Comparison of ENCODE assay signal across 8 cellular contexts in genomic region chr22:41620646-41621098, GRCh38. TPM values are rescaled to one million over a fixed set of nuclear protein-coding genes. Genes with fewer than 3 reads are reported as not detected.
DNase-seq lines count a peak whose midpoint lies in the region; ATAC-seq and TF ChIP-seq lines count a peak whose summit lies in the region.

DESI1 (minus strand) TSS chr22:41621043; CDS start chr22:41620839, 204 bp downstream.

- no peaks in the 10 kb centered on the region for H3K9me3 Mint-ChIP-seq in activated CD4-positive, alpha-beta T cell treated with anti-CD3 and anti-CD28 coated beads, Interleukin-2, amount 10 ng/mL, durations not matched to agents 7 days and 5 days

- H3F3A ChIP-seq in PC-3 (ENCODE audit: low read length, unreplicated experiment) = no peaks in the 10 kb centered on the region

- DNase-seq in activated CD4-positive, alpha-beta T cell treated with anti-CD3 and anti-CD28 coated beads, Interleukin-2, amount 10 ng/mL, durations not matched to agents 7 days and 5 days = no peak
- no peak for DNase-seq in activated CD4-positive, alpha-beta T cell treated with anti-CD3 and anti-CD28 coated beads, Interleukin-2, amount 50 U/mL, for 1 hour
- DNase-seq in PC-3 (no peak), mucosa of gallbladder (ENCODE audit: low spot score) (no peak), vagina (ENCODE audit: extremely low spot score in 2 of 2) (peak; percentile 92 to 100), NCI-H1694 (lab: John Stamatoyannopoulos, UW) (no peak)
- DNase-seq in effector memory CD4-positive, alpha-beta T cell = no peak

- peak in 1 of 2 donors; percentile 69 for TF ChIP-seq POLR2A in vagina (IDR thresholded peaks at IDR 0.05)

- BruUV-seq in PC-3 (replicated peaks; lab: Mats Ljungman, UMichigan) = no TSS peak

- H3K9ac ChIP-seq in PC-3 (ENCODE audit: low read length) = peak within 1 kb of the TSS; percentile 100

- H4K20me1 ChIP-seq in PC-3 (ENCODE audit: low read length) = peaks cover 9% of the 10 kb centered on the region; the same call in 1 of the 2 replicates

- H3K79me2 ChIP-seq in PC-3 (ENCODE audit: low read length) = peaks cover 87% of the 10 kb centered on the region

- H3K9me3 ChIP-seq in PC-3 (ENCODE audit: low read length) (no peaks in the 10 kb centered on the region), vagina (no peaks in the 10 kb centered on the region)
- H3K9me3 ChIP-seq in effector memory CD4-positive, alpha-beta T cell (ENCODE audit: control insufficient read depth, low read length) = no peaks in the 10 kb centered on the region

- H3K36me3 ChIP-seq in PC-3 (ENCODE audit: low read depth, low read length) (peaks cover 5% of the 10 kb centered on the region; the same call in 1 of the 2 replicates), vagina (peaks cover 0 to 30% of the 10 kb centered on the region in 2 donors)
- peaks cover 14% of the 10 kb centered on the region for H3K36me3 ChIP-seq in effector memory CD4-positive, alpha-beta T cell (ENCODE audit: control insufficient read depth, insufficient read depth, low read length)

- peaks cover 25% of the 10 kb centered on the region for H3K36me3 Mint-ChIP-seq in activated CD4-positive, alpha-beta T cell treated with anti-CD3 and anti-CD28 coated beads, Interleukin-2, amount 10 ng/mL, durations not matched to agents 7 days and 5 days (ENCODE audit: low read depth)

- H3K27ac ChIP-seq in PC-3 (ENCODE audit: low read length) (peak within 1 kb of the TSS; percentile 94), vagina (peak within 1 kb of the TSS; percentile 99)
- H3K27ac ChIP-seq in effector memory CD4-positive, alpha-beta T cell (ENCODE audit: insufficient read depth, low read length, poor library complexity, severe bottlenecking) = peak within 1 kb of the TSS; percentile 100

- no peaks in the 10 kb centered on the region for H3K9me2 ChIP-seq in PC-3 (replicated peaks; ENCODE audit: low read length)

- peak within 1 kb of the TSS; percentile 90 for H2AFZ ChIP-seq in PC-3 (ENCODE audit: low read length)

- POLR2A ChIA-PET in activated CD4-positive, alpha-beta T cell treated with anti-CD3 and anti-CD28 coated beads, Interleukin-2, amount 10 ng/mL, durations not matched to agents 7 days and 5 days (lab: Charles Lee) = interaction anchor here (0.6 to 2.7 kb wide), 6 partner anchors 17 to 334 kb away, joined by 3 to 8 read pairs (median 4); partner anchors contain the start of genes PMM1, RANGAP1 and TEF
- POLR2A ChIA-PET in PC-3 (lab: Charles Lee; ENCODE audit: unreplicated experiment) = interaction anchor here (0.6 to 1.0 kb wide), 5 partner anchors 18 to 440 kb away, joined by 3 to 5 read pairs (median 4); partner anchors contain the start of gene PMM1

- H3K4me1 Mint-ChIP-seq in activated CD4-positive, alpha-beta T cell treated with anti-CD3 and anti-CD28 coated beads, Interleukin-2, amount 10 ng/mL, durations not matched to agents 7 days and 5 days = peaks cover 41% of the 10 kb centered on the region

- H3K27me3 Mint-ChIP-seq in activated CD4-positive, alpha-beta T cell treated with anti-CD3 and anti-CD28 coated beads, Interleukin-2, amount 10 ng/mL, durations not matched to agents 7 days and 5 days = no peaks in the 10 kb centered on the region

- H3K4me3 Mint-ChIP-seq in activated CD4-positive, alpha-beta T cell treated with anti-CD3 and anti-CD28 coated beads, Interleukin-2, amount 10 ng/mL, durations not matched to agents 7 days and 5 days = peak within 1 kb of the TSS; percentile 97

- peak within 1 kb of the TSS; percentile 91 for H3K4me2 ChIP-seq in PC-3 (ENCODE audit: low read length)

- H3K4me3 ChIP-seq in PC-3 (ENCODE audit: low read length) (peak within 1 kb of the TSS; percentile 100), vagina (peak within 1 kb of the TSS; percentile 96 to 98)
- H3K4me3 ChIP-seq in effector memory CD4-positive, alpha-beta T cell (ENCODE audit: insufficient read depth, low read depth, low read length, poor library complexity, severe bottlenecking) = peak within 1 kb of the TSS; percentile 96

- no peak for TF ChIP-seq CTCF in PC-3 (conservative IDR thresholded peaks at IDR 0.05; ENCODE audit: low read depth, low read length)
- no peak for TF ChIP-seq CTCF in vagina (IDR thresholded peaks at IDR 0.05)

- intact Hi-C loops in PC-3 (cut with micrococcal nuclease) = no loop called here
- intact Hi-C loops in vagina (cut with DNase I) = no loop called here

- H3K4me1 ChIP-seq in PC-3 (ENCODE audit: insufficient read depth, low read length) (peaks cover 22% of the 10 kb centered on the region; the same call in 1 of the 2 replicates), vagina (peaks cover 32% of the 10 kb centered on the region)
- H3K4me1 ChIP-seq in effector memory CD4-positive, alpha-beta T cell (ENCODE audit: control insufficient read depth, insufficient read depth, low read length, poor library complexity, severe bottlenecking) = peaks cover 24% of the 10 kb centered on the region

- H3K27ac Mint-ChIP-seq in activated CD4-positive, alpha-beta T cell treated with anti-CD3 and anti-CD28 coated beads, Interleukin-2, amount 10 ng/mL, durations not matched to agents 7 days and 5 days = peak within 1 kb of the TSS; percentile 98

- H3K27me3 ChIP-seq in PC-3 (ENCODE audit: low read length) = no peaks in the 10 kb centered on the region
- no peaks in the 10 kb centered on the region for H3K27me3 ChIP-seq in effector memory CD4-positive, alpha-beta T cell (replicated peaks; ENCODE audit: control insufficient read depth, insufficient read depth, low read length, poor library complexity, severe bottlenecking)
- no peaks in the 10 kb centered on the region for H3K27me3 ChIP-seq in vagina

- ATAC-seq in HG02840 (IDR thresholded peaks at IDR 0.05; ENCODE audit: low FRiP score, unreplicated experiment) (peak; percentile 26), PC-3 (peak; percentile 36)

- CTCF ChIA-PET in activated CD4-positive, alpha-beta T cell treated with anti-CD3 and anti-CD28 coated beads, Interleukin-2, amount 10 ng/mL, durations not matched to agents 7 days and 5 days (lab: Charles Lee) = interaction anchor here (0.7 kb wide), 1 partner anchor 63 kb away, joined by 3 read pairs; no protein-coding TSS in a partner anchor
- CTCF ChIA-PET in PC-3 (lab: Charles Lee) = interaction anchor here (0.6 kb wide), 1 partner anchor 240 kb away, joined by 3 read pairs; no protein-coding TSS in a partner anchor

RNA-seq across cellular contexts. Expression of gene DESI1, which starts in this region (rescaled TPM):
- 10 to 100 TPM; 30.8 to 32.5 TPM for total RNA-seq in activated CD4-positive, alpha-beta T cell treated with anti-CD3 and anti-CD28 coated beads, Interleukin-2, amount 10 ng/mL, durations not matched to agents 7 days and 5 days
- total RNA-seq in PC-3 (2014; rRNA removed) = 20.9 and 21.9 TPM in 2 replicates
- 39.4 TPM for total RNA-seq in mucosa of gallbladder
- total RNA-seq in vagina = 20.6 TPM

Comparison
In these comparisons a context has a peak if more than half of its experiments do, and no peak if none do; other contexts are left out.
1. DNase-seq: peak in vagina (2 of 2); none in activated CD4-positive, alpha-beta T cell treated with anti-CD3 and anti-CD28 coated beads, Interleukin-2, amount 10 ng/mL, durations not matched to agents 7 days and 5 days (single experiment), activated CD4-positive, alpha-beta T cell treated with anti-CD3 and anti-CD28 coated beads, Interleukin-2, amount 50 U/mL, for 1 hour (single experiment), PC-3 (single experiment), effector memory CD4-positive, alpha-beta T cell (0 of 3), mucosa of gallbladder (single experiment) and NCI-H1694 (single experiment).
2. Peak in every context shown above with its lines, with median percentiles within 50 percentile points of each other: H3K27ac ChIP-seq and H3K4me3 ChIP-seq.